8 cellular contexts compared by ENCODE assay signal in genomic region chr12:112418248-112418595, GRCh38. TPM values are rescaled to one million over a fixed set of nuclear protein-coding genes. Genes with fewer than 3 reads are reported as not detected.
DNase-seq lines count a peak whose midpoint lies in the region; ATAC-seq and TF ChIP-seq lines count a peak whose summit lies in the region.

No MANE protein-coding gene starts in this region.

- ATAC-seq in HG03354 (IDR thresholded peaks at IDR 0.05; ENCODE audit: poor library complexity, severe bottlenecking, unreplicated experiment) (peak; percentile 2), GM18907 (IDR thresholded peaks at IDR 0.05; ENCODE audit: unreplicated experiment) (no peak), HG03097 (IDR thresholded peaks at IDR 0.05; ENCODE audit: low FRiP score, unreplicated experiment) (no peak)

- H3K4me3 ChIP-seq in brain microvascular endothelial cell (ENCODE audit: low read depth, low read length), result peak overlapping the region; percentile 76
- H3K4me3 ChIP-seq in mononuclear cell (ENCODE audit: low read length), result peak overlapping the region; percentile 97

- TF ChIP-seq CTCF in brain microvascular endothelial cell (IDR thresholded peaks at IDR 0.05; ENCODE audit: low read depth, low read length, missing control alignments) (no peak), GM10266 (IDR thresholded peaks at IDR 0.05; ENCODE audit: control insufficient read depth, insufficient read depth, low read depth, missing control alignments) (no peak)

- H3K27me3 ChIP-seq in brain microvascular endothelial cell (replicated peaks), result no peaks in the 10 kb centered on the region
- no peaks in the 10 kb centered on the region for H3K27me3 ChIP-seq in mononuclear cell (ENCODE audit: insufficient read depth, low read length)

- DNase-seq in ACHN (peak; percentile 65), brain microvascular endothelial cell (peak; percentile 9), NCI-H345 treated with DMSO at 0.1 percent for 48 hours (lab: John Stamatoyannopoulos, UW; ENCODE audit: unreplicated experiment) (no peak), GM10266 (ENCODE audit: extremely low spot score) (no peak)

- H3K9me3 ChIP-seq in mononuclear cell (ENCODE audit: low read depth, low read length), result no peaks in the 10 kb centered on the region

- in situ Hi-C loops in ACHN (cut with HindIII; ENCODE audit: low pct_ligation_motif_present, low pct_unique_long_range_greater_than_20kb, low sequenced_read_pairs), result no loop called here
- in situ Hi-C loops in brain microvascular endothelial cell (cut with HindIII; ENCODE audit: low pct_ligation_motif_present, low sequenced_read_pairs), result no loop called here

- H3K36me3 ChIP-seq in brain microvascular endothelial cell (replicated peaks), result no peaks in the 10 kb centered on the region

- H3K4me1 ChIP-seq in mononuclear cell (ENCODE audit: insufficient read depth, low read length), result peaks cover 31% of the 10 kb centered on the region

- H3K27ac ChIP-seq in brain microvascular endothelial cell, result peak overlapping the region; percentile 97

RNA-seq across cellular contexts. Expression of gene PTPN11, which starts 0.5 kb away (rescaled TPM):
- 49.2 TPM for total RNA-seq in mononuclear cell

RNA-seq across cellular contexts. Expression of gene RPL6, which starts 8.8 kb away (rescaled TPM):
- 1,812 TPM for total RNA-seq in mononuclear cell

RNA-seq across cellular contexts. Expression of gene HECTD4, which starts 36.0 kb away (rescaled TPM):
- 33.9 TPM for total RNA-seq in mononuclear cell

Comparison
In these comparisons a context has a peak if more than half of its experiments do, and no peak if none do; other contexts are left out.
1. DNase-seq: peak in ACHN (single experiment) and brain microvascular endothelial cell (single experiment); none in NCI-H345 treated with DMSO at 0.1 percent for 48 hours (single experiment) and GM10266 (single experiment).